In the genomic region with DNA sequence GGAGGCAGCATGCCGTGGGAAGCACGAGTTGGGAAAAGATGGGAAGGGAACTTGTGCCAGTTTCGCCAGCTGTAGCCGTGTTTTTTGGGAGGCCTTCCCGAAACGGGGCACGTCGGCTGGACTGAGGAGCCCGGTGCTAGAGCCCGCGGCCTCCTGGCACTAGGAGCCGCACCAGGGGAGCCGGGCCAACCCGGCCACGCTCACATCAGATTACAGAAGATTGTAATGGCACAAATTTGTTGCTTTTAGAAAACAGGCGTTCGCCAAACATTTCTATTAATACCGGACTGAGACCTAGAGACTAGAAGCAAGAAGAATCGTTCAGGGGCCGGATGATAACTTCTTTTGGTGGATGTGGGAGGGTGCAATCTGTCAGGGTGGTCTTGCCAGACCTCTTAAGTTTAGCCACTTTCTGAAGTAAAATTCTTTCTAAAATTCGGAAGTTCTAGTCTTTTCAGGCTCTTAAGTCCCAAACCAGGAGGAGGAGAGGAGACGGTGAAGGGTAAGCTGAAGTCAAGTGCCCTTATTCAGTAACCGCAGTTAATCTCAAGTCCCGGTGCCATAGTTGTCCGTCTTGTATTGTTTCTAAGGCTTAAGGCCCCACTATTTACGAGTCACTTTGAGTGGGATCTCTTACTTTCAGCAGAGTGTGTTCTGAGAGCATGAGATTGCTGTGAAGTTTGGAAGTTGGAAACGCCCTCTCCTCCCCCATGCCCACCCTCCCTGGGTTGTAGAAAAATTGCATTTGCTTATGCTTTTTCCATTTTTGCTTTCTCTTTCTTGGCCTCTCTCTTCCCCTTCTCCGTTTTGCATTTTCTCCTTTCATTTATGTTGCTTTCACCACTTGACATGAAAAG, we compare ENCODE assay signal across 1 cellular context.
A peak's percentile ranks its signal among the peaks of the same experiment; 100 is the strongest.
TF ChIP-seq lines count a peak whose summit lies in the region.

No MANE protein-coding gene starts in this region.

TF ChIP-seq in GM12878, 131 proteins besides CTCF, POLR2A, EP300 and RAD21 (continued from another document):
- TF ChIP-seq ZNF592 (IDR thresholded peaks at IDR 0.05) (no peak), ZNF217 (IDR thresholded peaks at IDR 0.05) (no peak), WRNIP1 (IDR thresholded peaks at IDR 0.05; ENCODE audit: borderline replicate concordance, low read depth, low read length) (0 out of 2 replicates have a peak, but pooled peaks have one; percentile 61), CBFB (IDR thresholded peaks at IDR 0.05; ENCODE audit: low read depth) (no peak), ZNF622 (IDR thresholded peaks at IDR 0.05) (no peak), CHD2 (IDR thresholded peaks at IDR 0.05; ENCODE audit: borderline replicate concordance, low read depth, low read length) (no peak), SIN3A (IDR thresholded peaks at IDR 0.05; ENCODE audit: low read depth, low read length) (0 out of 2 replicates have a peak, but pooled peaks have one; percentile 53), IKZF2 (IDR thresholded peaks at IDR 0.05) (0 out of 4 replicates have a peak, but pooled peaks of 1 of the 2 experiments have one; percentile 9), EED (IDR thresholded peaks at IDR 0.05; ENCODE audit: low read depth) (0 out of 2 replicates have a peak, but pooled peaks have one; percentile 13), POLR2AphosphoS5 (IDR thresholded peaks at IDR 0.05; ENCODE audit: low read length) (no peak; the same call in 1 of the 2 replicates), RUNX3 (IDR thresholded peaks at IDR 0.05; ENCODE audit: low read length) (peak; percentile 52)
- TF ChIP-seq, protein P1, sequence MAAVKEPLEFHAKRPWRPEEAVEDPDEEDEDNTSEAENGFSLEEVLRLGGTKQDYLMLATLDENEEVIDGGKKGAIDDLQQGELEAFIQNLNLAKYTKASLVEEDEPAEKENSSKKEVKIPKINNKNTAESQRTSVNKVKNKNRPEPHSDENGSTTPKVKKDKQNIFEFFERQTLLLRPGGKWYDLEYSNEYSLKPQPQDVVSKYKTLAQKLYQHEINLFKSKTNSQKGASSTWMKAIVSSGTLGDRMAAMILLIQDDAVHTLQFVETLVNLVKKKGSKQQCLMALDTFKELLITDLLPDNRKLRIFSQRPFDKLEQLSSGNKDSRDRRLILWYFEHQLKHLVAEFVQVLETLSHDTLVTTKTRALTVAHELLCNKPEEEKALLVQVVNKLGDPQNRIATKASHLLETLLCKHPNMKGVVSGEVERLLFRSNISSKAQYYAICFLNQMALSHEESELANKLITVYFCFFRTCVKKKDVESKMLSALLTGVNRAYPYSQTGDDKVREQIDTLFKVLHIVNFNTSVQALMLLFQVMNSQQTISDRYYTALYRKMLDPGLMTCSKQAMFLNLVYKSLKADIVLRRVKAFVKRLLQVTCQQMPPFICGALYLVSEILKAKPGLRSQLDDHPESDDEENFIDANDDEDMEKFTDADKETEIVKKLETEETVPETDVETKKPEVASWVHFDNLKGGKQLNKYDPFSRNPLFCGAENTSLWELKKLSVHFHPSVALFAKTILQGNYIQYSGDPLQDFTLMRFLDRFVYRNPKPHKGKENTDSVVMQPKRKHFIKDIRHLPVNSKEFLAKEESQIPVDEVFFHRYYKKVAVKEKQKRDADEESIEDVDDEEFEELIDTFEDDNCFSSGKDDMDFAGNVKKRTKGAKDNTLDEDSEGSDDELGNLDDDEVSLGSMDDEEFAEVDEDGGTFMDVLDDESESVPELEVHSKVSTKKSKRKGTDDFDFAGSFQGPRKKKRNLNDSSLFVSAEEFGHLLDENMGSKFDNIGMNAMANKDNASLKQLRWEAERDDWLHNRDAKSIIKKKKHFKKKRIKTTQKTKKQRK (IDR thresholded peaks at IDR 0.05; ENCODE audit: low read depth, low read length) = no peak
